In genomic region chr6:105733556-105734162, GRCh38 we compare ENCODE assay signal across 8 cellular contexts.
DNase-seq lines count a peak whose midpoint lies in the region; ATAC-seq, FAIRE-seq and TF ChIP-seq lines count a peak whose summit lies in the region.

No MANE protein-coding gene starts in this region.

- H3K27me3 ChIP-seq in brain microvascular endothelial cell (replicated peaks) = no peaks in the 10 kb centered on the region

- in situ Hi-C loops in brain microvascular endothelial cell (cut with HindIII; ENCODE audit: low pct_ligation_motif_present, low sequenced_read_pairs) = no loop called here

- DNase-seq in MV-4-11 (lab: John Stamatoyannopoulos, UW) (peak; percentile 31), brain microvascular endothelial cell (no peak), myocyte (ENCODE audit: low read depth) (peak; percentile 31), NCI-H2227 treated with DMSO at 0.1 percent for 48 hours (lab: John Stamatoyannopoulos, UW) (no peak)
- DNase-seq in activated CD4-positive, alpha-beta T cell treated with anti-CD3 and anti-CD28 coated beads, Interleukin-2, amount 50 U/mL, for 1 hour = no peak

- TF ChIP-seq CTCF in brain microvascular endothelial cell (IDR thresholded peaks at IDR 0.05; ENCODE audit: low read depth, low read length, missing control alignments) = peak; percentile 51

- H3K36me3 ChIP-seq in brain microvascular endothelial cell (replicated peaks) = no peaks in the 10 kb centered on the region

- ATAC-seq in HG02571 (IDR thresholded peaks at IDR 0.05; ENCODE audit: unreplicated experiment) = no peak
- no peak for ATAC-seq in GM18511 (IDR thresholded peaks at IDR 0.05; ENCODE audit: unreplicated experiment)

- FAIRE-seq in G401.6 (lab: Jason Lieb, UNC) = peak; percentile 80

- H3K4me3 ChIP-seq in brain microvascular endothelial cell (ENCODE audit: low read depth, low read length) = no peak overlapping the region

- H3K27ac ChIP-seq in brain microvascular endothelial cell = no peak overlapping the region

Comparison
In these comparisons a context has a peak if more than half of its experiments do, and no peak if none do; other contexts are left out.
1. DNase-seq: peak in MV-4-11 (single experiment) and myocyte (single experiment); none in brain microvascular endothelial cell (single experiment), activated CD4-positive, alpha-beta T cell treated with anti-CD3 and anti-CD28 coated beads, Interleukin-2, amount 50 U/mL, for 1 hour (single experiment) and NCI-H2227 treated with DMSO at 0.1 percent for 48 hours (single experiment).